ENCODE assay signal across 8 cellular contexts in the genomic region with DNA sequence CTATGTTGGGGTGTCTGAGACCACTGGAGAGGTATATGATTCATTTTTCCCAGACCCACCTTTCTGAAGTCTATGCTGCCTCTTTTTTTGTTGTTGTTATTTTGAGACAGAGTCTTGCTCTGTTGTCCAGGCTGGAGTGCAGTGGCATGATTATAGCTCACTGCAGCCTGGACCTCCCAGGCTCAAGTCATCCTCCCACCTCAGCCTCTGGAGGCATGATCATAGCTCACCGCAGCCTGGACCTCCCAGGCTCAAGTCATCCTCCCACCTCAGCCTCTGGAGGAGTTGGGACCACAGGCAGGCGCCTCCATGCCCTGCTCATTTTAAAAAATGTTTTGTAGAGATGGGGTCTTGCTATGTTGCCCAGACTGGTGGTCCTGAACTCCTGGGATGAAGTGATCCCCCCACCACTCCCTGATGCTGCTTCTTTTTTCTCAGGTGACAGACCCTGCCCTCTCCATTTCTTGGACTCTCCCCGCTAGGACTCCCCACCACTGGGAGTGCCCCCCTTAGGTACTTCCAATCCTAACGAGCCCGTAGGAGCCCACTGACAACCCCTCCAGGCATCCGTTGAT. TPM values are rescaled to one million over a fixed set of nuclear protein-coding genes. Genes with fewer than 3 reads are reported as not detected.
DNase-seq lines count a peak whose midpoint lies in the region; ATAC-seq and TF ChIP-seq lines count a peak whose summit lies in the region.

No MANE protein-coding gene starts in this region.

- ATAC-seq in GM21447 (IDR thresholded peaks at IDR 0.05; ENCODE audit: unreplicated experiment), result no peak
- ATAC-seq in GM21360 (IDR thresholded peaks at IDR 0.05; ENCODE audit: unreplicated experiment), result no peak

- H3K36me3 Mint-ChIP-seq in activated T-cell treated with anti-CD3 and anti-CD28 coated beads, Interleukin-2, amount 50 U/mL, for 24 hours (ENCODE audit: low read depth), result peaks cover 27% of the 10 kb centered on the region

- no peak for TF ChIP-seq EP300 in tibial nerve (IDR thresholded peaks at IDR 0.05)

- H3K9me3 ChIP-seq in tibial nerve, result no peaks in the 10 kb centered on the region

- 25 to 28% methylated on average over 6 of the region's 6 CpGs for WGBS in lower leg skin, 2 donors
- 18 to 20% methylated on average over 6 of the region's 6 CpGs for WGBS in tibial nerve, 2 donors

- H3K27me3 Mint-ChIP-seq in activated T-cell treated with anti-CD3 and anti-CD28 coated beads, Interleukin-2, amount 50 U/mL, for 24 hours, result no peaks in the 10 kb centered on the region

- intact Hi-C loops in lower leg skin (cut with DNase I; ENCODE audit: low total_unique reads), result no loop called here

- TF ChIP-seq CTCF in astrocyte of the cerebellum (IDR thresholded peaks at IDR 0.05; ENCODE audit: low read depth, low read length, missing control alignments) (no peak), lower leg skin (IDR thresholded peaks at IDR 0.05) (no peak), tibial nerve (IDR thresholded peaks at IDR 0.05) (no peak)

- H3K4me3 ChIP-seq in astrocyte of the cerebellum (ENCODE audit: low read depth, low read length) (peak overlapping the region; percentile 88), lower leg skin (ENCODE audit: low read depth, poor library complexity, severe bottlenecking) (peak overlapping the region; percentile 97), tibial nerve (peak overlapping the region; percentile 77 to 98 (median 96))

- peak overlapping the region; percentile 89 for H3K4me3 Mint-ChIP-seq in activated T-cell treated with anti-CD3 and anti-CD28 coated beads, Interleukin-2, amount 50 U/mL, for 24 hours

- H3K4me1 Mint-ChIP-seq in activated T-cell treated with anti-CD3 and anti-CD28 coated beads, Interleukin-2, amount 50 U/mL, for 24 hours (ENCODE audit: low read depth), result peaks cover 48% of the 10 kb centered on the region

- H3K27ac Mint-ChIP-seq in activated T-cell treated with anti-CD3 and anti-CD28 coated beads, Interleukin-2, amount 50 U/mL, for 24 hours, result peak overlapping the region; percentile 83

- H3K27me3 ChIP-seq in tibial nerve, result no peaks in the 10 kb centered on the region

- in situ Hi-C loops in astrocyte of the cerebellum (cut with HindIII; ENCODE audit: low sequenced_read_pairs), result no loop called here

- H3K9me3 Mint-ChIP-seq in activated T-cell treated with anti-CD3 and anti-CD28 coated beads, Interleukin-2, amount 50 U/mL, for 24 hours, result no peaks in the 10 kb centered on the region

- peak overlapping the region in 3 of 4 donors; percentile 64 to 87 (median 86) for H3K27ac ChIP-seq in tibial nerve

- peaks cover 0 to 37% (median 14%) of the 10 kb centered on the region in 4 donors for H3K4me1 ChIP-seq in tibial nerve

- no peak for DNase-seq in activated T-cell treated with anti-CD3 and anti-CD28 coated beads, Interleukin-2, amount 50 U/mL, for 24 hours
- DNase-seq in activated T-cell treated with anti-CD3 and anti-CD28 coated beads, Interleukin-2, amount 50 U/mL, for 48 hours, result no peak
- no peak for DNase-seq in astrocyte of the cerebellum (ENCODE audit: low read depth)
- no peak for DNase-seq in lower leg skin (ENCODE audit: low spot score in 2 of 2)
- DNase-seq in tibial nerve (ENCODE audit: low spot score in 2 of 2), result no peak
- no peak for DNase-seq in amygdala (lab: John Stamatoyannopoulos, UW)

- H3K36me3 ChIP-seq in tibial nerve, result peaks cover 0 to 10% (median 0%) of the 10 kb centered on the region in 3 donors

- TF ChIP-seq POLR2A in lower leg skin (IDR thresholded peaks at IDR 0.05) (no peak), tibial nerve (IDR thresholded peaks at IDR 0.05) (no peak)

RNA-seq across cellular contexts. Expression of gene ARHGEF18, which starts 45.3 kb away (rescaled TPM):
- total RNA-seq in lower leg skin (10 to 100 TPM; 32.3 to 49.2 (median 36.3) TPM), tibial nerve (10 to 100 TPM; 19.9 to 58.5 (median 31.9) TPM)
